Comparison of ENCODE assay signal across 1 cellular context in the genomic region with DNA sequence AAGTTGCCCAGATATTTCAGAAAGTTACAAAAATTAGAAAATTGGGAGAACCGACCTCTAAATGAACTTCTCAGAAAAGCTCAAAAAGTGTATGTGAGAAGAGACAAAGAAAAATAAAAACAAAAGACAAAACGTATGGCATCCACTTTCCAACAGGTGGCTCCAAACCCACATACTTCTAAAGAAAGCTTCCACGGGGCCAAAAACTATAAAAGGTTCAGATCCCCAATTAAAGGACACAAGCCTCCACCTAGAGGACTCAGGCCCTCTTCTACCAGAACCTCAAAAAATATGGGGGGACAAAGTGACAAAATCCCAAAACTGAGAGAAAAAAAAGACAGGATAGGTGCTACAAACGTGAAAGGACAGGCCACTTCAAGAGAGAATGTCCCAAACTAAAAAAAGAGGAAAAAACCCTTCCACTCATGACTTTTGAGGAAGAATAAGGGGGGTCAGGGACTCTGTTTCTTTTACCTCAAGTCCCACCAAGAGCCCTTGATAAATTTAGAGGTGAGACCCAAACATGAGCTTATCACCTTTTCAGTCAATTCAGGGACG.
A peak's percentile ranks its signal among the peaks of the same experiment; 100 is the strongest.
TF ChIP-seq lines count a peak whose summit lies in the region.

No MANE protein-coding gene starts in this region.

TF ChIP-seq in GM12878, 131 proteins besides CTCF, POLR2A, EP300 and RAD21:
- TF ChIP-seq SMC3 (IDR thresholded peaks at IDR 0.05; ENCODE audit: borderline replicate concordance, low read length) (peak; percentile 39; the same call in 1 of the 2 replicates), TCF7 (IDR thresholded peaks at IDR 0.05; ENCODE audit: borderline replicate concordance) (no peak)
TF ChIP-seq in GM12878: peak in this region for 1.
